Comparison of ENCODE assay signal across 9 cellular contexts in genomic region chr5:41835625-41836024, GRCh38. TPM values are rescaled to one million over a fixed set of nuclear protein-coding genes. Genes with fewer than 3 reads are reported as not detected.
DNase-seq lines count a peak whose midpoint lies in the region; ATAC-seq and TF ChIP-seq lines count a peak whose summit lies in the region.
"Had no signal": no experiment of that assay in that cellular context is flagged by ENCODE, and none has a peak within 500 bp of the region (broad histone marks: within the 10 kb centered on the region; RNA-seq: fewer than 3 reads in every experiment).

No MANE protein-coding gene starts in this region.

- TF ChIP-seq CTCF in WTC11 (IDR thresholded peaks at IDR 0.05) (no peak), left ventricle myocardium inferior (IDR thresholded peaks at IDR 0.05; ENCODE audit: borderline replicate concordance) (no peak)

- POLR2A ChIA-PET in WTC11 (lab: Charles Lee), result no interaction called here

- H3K4me1 ChIP-seq in left ventricle myocardium inferior, result peaks cover 27% of the 10 kb centered on the region

- intact Hi-C loops in activated CD4-positive, alpha-beta T cell treated with anti-CD3 and anti-CD28 coated beads, Interleukin-2, amount 10 ng/mL, durations not matched to agents 24 days and 14 days (cut with micrococcal nuclease), result no loop called here
- intact Hi-C loops in left ventricle myocardium inferior (cut with micrococcal nuclease), result no loop called here

- H3K27me3 Mint-ChIP-seq in activated CD4-positive, alpha-beta T cell treated with anti-CD3 and anti-CD28 coated beads, Interleukin-2, amount 10 ng/mL, durations not matched to agents 24 days and 14 days, result no peaks in the 10 kb centered on the region
- H3K27me3 Mint-ChIP-seq in WTC11 (ENCODE audit: low read depth), result no peaks in the 10 kb centered on the region; the same call in 1 of the 2 replicates
- H3K27me3 Mint-ChIP-seq: T-cell had no signal

- H3K9me3 Mint-ChIP-seq in activated CD4-positive, alpha-beta T cell treated with anti-CD3 and anti-CD28 coated beads, Interleukin-2, amount 10 ng/mL, durations not matched to agents 24 days and 14 days, result peaks cover 20% of the 10 kb centered on the region
- H3K9me3 Mint-ChIP-seq in WTC11, result no peaks in the 10 kb centered on the region
- H3K9me3 Mint-ChIP-seq: T-cell had no signal

- H3K36me3 Mint-ChIP-seq in activated CD4-positive, alpha-beta T cell treated with anti-CD3 and anti-CD28 coated beads, Interleukin-2, amount 10 ng/mL, durations not matched to agents 24 days and 14 days (ENCODE audit: low read depth), result peaks cover 66% of the 10 kb centered on the region
- H3K36me3 Mint-ChIP-seq in WTC11, result peaks cover 10% of the 10 kb centered on the region

- H3K4me3 Mint-ChIP-seq in activated CD4-positive, alpha-beta T cell treated with anti-CD3 and anti-CD28 coated beads, Interleukin-2, amount 10 ng/mL, durations not matched to agents 24 days and 14 days, result no peak overlapping the region
- H3K4me3 Mint-ChIP-seq in WTC11, result no peak overlapping the region
- H3K4me3 Mint-ChIP-seq: T-cell had no signal

- H3K9me3 ChIP-seq in left ventricle myocardium inferior (replicated peaks), result no peaks in the 10 kb centered on the region

- peak overlapping the region; percentile 80 for H3K27ac ChIP-seq in left ventricle myocardium inferior (replicated peaks)

- peak; percentile 62 for DNase-seq in activated CD4-positive, alpha-beta T cell treated with anti-CD3 and anti-CD28 coated beads, Interleukin-2, amount 10 ng/mL, durations not matched to agents 24 days and 14 days
- DNase-seq in activated CD4-positive, alpha-beta T cell treated with anti-CD3 and anti-CD28 coated beads, Interleukin-2, amount 50 U/mL, for 1 hour, result no peak
- DNase-seq in WTC11 (ENCODE audit: low spot score) (peak; percentile 11), left ventricle myocardium inferior (peak; percentile 54)
- peak; percentile 42 for DNase-seq in stimulated activated CD8-positive, alpha-beta memory T cell treated with anti-CD3 and anti-CD28 coated beads, Interleukin-4, amount 100 ng/mL, for 48 hours

- peaks cover 39% of the 10 kb centered on the region for H3K4me1 Mint-ChIP-seq in activated CD4-positive, alpha-beta T cell treated with anti-CD3 and anti-CD28 coated beads, Interleukin-2, amount 10 ng/mL, durations not matched to agents 24 days and 14 days
- no peaks in the 10 kb centered on the region for H3K4me1 Mint-ChIP-seq in WTC11

- ATAC-seq in WTC11, result no peak; the same call in 1 of the 2 replicates
- ATAC-seq in GM21786 (IDR thresholded peaks at IDR 0.05; ENCODE audit: unreplicated experiment), result no peak
- no peak for ATAC-seq in GM18498 (IDR thresholded peaks at IDR 0.05; ENCODE audit: unreplicated experiment)
- ATAC-seq in HG02884 (IDR thresholded peaks at IDR 0.05; ENCODE audit: unreplicated experiment), result no peak
- ATAC-seq: T-cell had no signal

- H3K27ac Mint-ChIP-seq in activated CD4-positive, alpha-beta T cell treated with anti-CD3 and anti-CD28 coated beads, Interleukin-2, amount 10 ng/mL, durations not matched to agents 24 days and 14 days, result peak overlapping the region; percentile 57
- no peak overlapping the region for H3K27ac Mint-ChIP-seq in WTC11
- H3K27ac Mint-ChIP-seq: T-cell had no signal

- CTCF ChIA-PET in WTC11 (lab: Charles Lee), result no interaction called here

- no peak overlapping the region for H3K4me3 ChIP-seq in left ventricle myocardium inferior

- H3K36me3 ChIP-seq in left ventricle myocardium inferior, result peaks cover 37% of the 10 kb centered on the region

- no peaks in the 10 kb centered on the region for H3K27me3 ChIP-seq in left ventricle myocardium inferior (ENCODE audit: low read depth)

TF ChIP-seq in WTC11, 78 proteins besides CTCF, POLR2A, EP300 and RAD21:
- TF ChIP-seq AR (CRISPR knock-in tag; IDR thresholded peaks at IDR 0.05) (no peak), FOXJ3 (CRISPR knock-in tag; IDR thresholded peaks at IDR 0.05; ENCODE audit: borderline replicate concordance) (no peak)

RNA-seq across cellular contexts. Expression of gene OXCT1, which starts 34.6 kb away (rescaled TPM):
- total RNA-seq in activated CD4-positive, alpha-beta T cell treated with anti-CD3 and anti-CD28 coated beads, Interleukin-2, amount 10 ng/mL, durations not matched to agents 24 days and 14 days, result 92.6 and 93.4 TPM in 2 replicates
- total RNA-seq in WTC11 (2021) (20.6 to 23.1 TPM (median 20.9 TPM) in 3 replicates), left ventricle myocardium inferior (234 TPM)
